Comparison of ENCODE assay signal across 11 cellular contexts in the genomic region with DNA sequence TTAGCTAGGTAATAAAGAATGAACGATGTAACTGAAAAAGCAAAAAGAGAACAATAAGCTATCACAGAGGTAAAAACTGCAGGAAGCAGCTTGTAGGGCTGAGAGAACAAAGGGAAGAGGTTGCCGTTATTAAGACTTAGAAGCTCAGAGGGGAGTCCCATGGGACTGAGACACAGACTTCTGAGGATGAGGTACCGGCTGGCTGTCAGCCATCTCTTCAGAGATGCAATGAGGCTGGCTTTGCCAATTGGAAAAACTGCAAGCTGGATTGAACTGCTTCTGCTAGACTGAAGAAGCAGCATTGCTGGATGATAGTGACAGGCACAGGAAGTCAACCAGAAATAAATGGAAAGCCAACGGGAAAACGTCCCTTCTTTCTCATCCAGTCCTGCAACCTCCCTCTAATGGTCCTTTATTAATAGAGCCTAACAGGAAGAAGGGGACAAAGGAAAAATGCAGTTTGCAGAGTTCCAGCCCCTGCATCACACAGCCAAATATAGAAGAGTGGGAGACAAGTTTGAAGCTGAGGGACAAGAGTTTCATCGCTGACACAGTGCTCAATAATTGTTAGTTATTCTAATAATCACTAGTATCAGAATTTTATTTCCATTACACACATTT. TPM values are rescaled to one million over a fixed set of nuclear protein-coding genes. Genes with fewer than 3 reads are reported as not detected.
A peak's percentile ranks its signal among the peaks of the same experiment; 100 is the strongest.
DNase-seq lines count a peak whose midpoint lies in the region; ATAC-seq, FAIRE-seq and TF ChIP-seq lines count a peak whose summit lies in the region.
"Had no signal": no experiment of that assay in that cellular context is flagged by ENCODE, and none has a peak within 500 bp of the region (broad histone marks: within the 10 kb centered on the region; RNA-seq: fewer than 3 reads in every experiment).

No MANE protein-coding gene starts in this region.

- DNase-seq in DND-41 = peak; percentile 80
- peak; percentile 54 to 77 for DNase-seq in NCI-H187 (lab: John Stamatoyannopoulos, UW)
- DNase-seq in adipocyte (ENCODE audit: low read depth) = peak; percentile 15
- no peak for DNase-seq in neural crest cell (ENCODE audit: low read depth, low spot score)
- no peak for DNase-seq in HTR-8/SVneo (ENCODE audit: insufficient read length, low spot score)
- DNase-seq in activated T-helper 2 cell treated with anti-CD3 and anti-CD28 coated beads, Interferon-gamma antibody, Interleukin-2, Interleukin-4, amounts not matched to agents 10 μg/mL and 5 μg/mL and 100 μg/mL, durations not matched to agents 14 hours and 24 hours and 36 hours (ENCODE audit: low spot score) = no peak
- DNase-seq in SW480 (ENCODE audit: low spot score) = no peak
- DNase-seq in CD14-positive monocyte (ENCODE audit: low spot score) = no peak
- DNase-seq: activated T-cell treated with anti-CD3 and anti-CD28 coated beads, Interleukin-2, amount 50 U/mL, for 48 hours; colonic mucosa; spleen had no signal

- TF ChIP-seq CTCF in DND-41 (IDR thresholded peaks at IDR 0.05; ENCODE audit: borderline replicate concordance, extremely low read depth, low read length, poor library complexity, severe bottlenecking) = no peak
- no peak for TF ChIP-seq CTCF in neural crest cell (conservative IDR thresholded peaks at IDR 0.05)
- no peak for TF ChIP-seq CTCF in CD14-positive monocyte (IDR thresholded peaks at IDR 0.05)

- peak overlapping the region; percentile 70 for H3K27ac ChIP-seq in DND-41 (ENCODE audit: low read length)
- H3K27ac ChIP-seq: colonic mucosa, spleen had no signal

- H3K4me1 Mint-ChIP-seq in neural crest cell (peaks cover 21% of the 10 kb centered on the region), CD14-positive monocyte (peaks cover 7% of the 10 kb centered on the region)
- H3K4me1 Mint-ChIP-seq in activated T-helper 2 cell treated with anti-CD3 and anti-CD28 coated beads, Interferon-gamma antibody, Interleukin-2, Interleukin-4, amounts not matched to agents 10 μg/mL and 5 μg/mL and 100 μg/mL, durations not matched to agents 14 hours and 24 hours and 36 hours (ENCODE audit: low read depth) = peaks cover 15% of the 10 kb centered on the region

- no peak overlapping the region for H3K4me3 ChIP-seq in DND-41 (ENCODE audit: low read depth in 1 of 2, low read length in 2 of 2)
- H3K4me3 ChIP-seq in adipocyte (ENCODE audit: low read length) = no peak overlapping the region
- H3K4me3 ChIP-seq: colonic mucosa, spleen had no signal

- H3K27me3 Mint-ChIP-seq in neural crest cell (ENCODE audit: low read depth) (no peaks in the 10 kb centered on the region), CD14-positive monocyte (ENCODE audit: low read depth in 3 of 3) (peaks cover 0 to 6% (median 2%) of the 10 kb centered on the region in 3 donors)
- H3K27me3 Mint-ChIP-seq in activated T-helper 2 cell treated with anti-CD3 and anti-CD28 coated beads, Interferon-gamma antibody, Interleukin-2, Interleukin-4, amounts not matched to agents 10 μg/mL and 5 μg/mL and 100 μg/mL, durations not matched to agents 14 hours and 24 hours and 36 hours (ENCODE audit: low read depth) = peaks cover 13% of the 10 kb centered on the region

- H3K4me3 Mint-ChIP-seq in neural crest cell (no peak overlapping the region), CD14-positive monocyte (no peak overlapping the region)
- no peak overlapping the region for H3K4me3 Mint-ChIP-seq in activated T-helper 2 cell treated with anti-CD3 and anti-CD28 coated beads, Interferon-gamma antibody, Interleukin-2, Interleukin-4, amounts not matched to agents 10 μg/mL and 5 μg/mL and 100 μg/mL, durations not matched to agents 14 hours and 24 hours and 36 hours (ENCODE audit: low read depth)

- H3K4me2 ChIP-seq in DND-41 (ENCODE audit: insufficient read depth, low read length) = peak overlapping the region; percentile 63

- H3K27me3 ChIP-seq in DND-41 (ENCODE audit: insufficient read depth, low read length, poor library complexity) = no peaks in the 10 kb centered on the region
- H3K27me3 ChIP-seq in adipocyte (replicated peaks; ENCODE audit: control insufficient read depth, insufficient read depth, low read length) = peaks cover 22% of the 10 kb centered on the region
- H3K27me3 ChIP-seq: colonic mucosa had no signal

- H2AFZ ChIP-seq in DND-41 (ENCODE audit: low read depth, low read length) = peak overlapping the region; percentile 40

- H3K9ac ChIP-seq in DND-41 (ENCODE audit: low read depth, low read length) (peak overlapping the region; percentile 28), adipocyte (ENCODE audit: low read length) (no peak overlapping the region)

- intact Hi-C loops in activated T-helper 2 cell treated with anti-CD3 and anti-CD28 coated beads, Interferon-gamma antibody, Interleukin-2, Interleukin-4, amounts not matched to agents 10 μg/mL and 5 μg/mL and 100 μg/mL, durations not matched to agents 14 hours and 24 hours and 36 hours (cut with micrococcal nuclease) = no loop called here
- intact Hi-C loops in CD14-positive monocyte (cut with micrococcal nuclease) = no loop called here

- no peaks in the 10 kb centered on the region for H3K9me3 ChIP-seq in DND-41 (ENCODE audit: insufficient read depth, low read length, severe bottlenecking)
- no peaks in the 10 kb centered on the region for H3K9me3 ChIP-seq in adipocyte (ENCODE audit: control insufficient read depth, low read length)
- H3K9me3 ChIP-seq: colonic mucosa, spleen had no signal

- peak; percentile 96 for ATAC-seq in DND-41 (ENCODE audit: insufficient read depth, low read depth)

- H3K4me1 ChIP-seq in DND-41 (ENCODE audit: insufficient read depth, low read length) = peaks cover 23% of the 10 kb centered on the region
- H3K4me1 ChIP-seq in adipocyte (ENCODE audit: control insufficient read depth, insufficient read depth, low read length) = peaks cover 6% of the 10 kb centered on the region
- H3K4me1 ChIP-seq: colonic mucosa had no signal

- no peaks in the 10 kb centered on the region for H3K36me3 ChIP-seq in DND-41 (ENCODE audit: insufficient read depth, low read length)
- H3K36me3 ChIP-seq in adipocyte (ENCODE audit: control insufficient read depth, insufficient read depth, low read length, severe bottlenecking) = no peaks in the 10 kb centered on the region
- H3K36me3 ChIP-seq: colonic mucosa, spleen had no signal

- H3K36me3 Mint-ChIP-seq in neural crest cell (ENCODE audit: low read depth) (no peaks in the 10 kb centered on the region), CD14-positive monocyte (no peaks in the 10 kb centered on the region)
- no peaks in the 10 kb centered on the region for H3K36me3 Mint-ChIP-seq in activated T-helper 2 cell treated with anti-CD3 and anti-CD28 coated beads, Interferon-gamma antibody, Interleukin-2, Interleukin-4, amounts not matched to agents 10 μg/mL and 5 μg/mL and 100 μg/mL, durations not matched to agents 14 hours and 24 hours and 36 hours (ENCODE audit: low read depth)

- FAIRE-seq in HTR-8/SVneo (lab: Jason Lieb, UNC) = no peak

- H3K79me2 ChIP-seq in DND-41 (ENCODE audit: insufficient read depth, low read length) = no peaks in the 10 kb centered on the region

- H4K20me1 ChIP-seq in DND-41 (ENCODE audit: insufficient read depth, low read length) = no peaks in the 10 kb centered on the region

- H3K9me3 Mint-ChIP-seq in neural crest cell (no peaks in the 10 kb centered on the region), CD14-positive monocyte (peaks cover 0 to 2% (median 0%) of the 10 kb centered on the region in 7 donors)
- no peaks in the 10 kb centered on the region for H3K9me3 Mint-ChIP-seq in activated T-helper 2 cell treated with anti-CD3 and anti-CD28 coated beads, Interferon-gamma antibody, Interleukin-2, Interleukin-4, amounts not matched to agents 10 μg/mL and 5 μg/mL and 100 μg/mL, durations not matched to agents 14 hours and 24 hours and 36 hours

- peak overlapping the region; percentile 63 for H3K27ac Mint-ChIP-seq in neural crest cell (ENCODE audit: unreplicated experiment)
- H3K27ac Mint-ChIP-seq in activated T-helper 2 cell treated with anti-CD3 and anti-CD28 coated beads, Interferon-gamma antibody, Interleukin-2, Interleukin-4, amounts not matched to agents 10 μg/mL and 5 μg/mL and 100 μg/mL, durations not matched to agents 14 hours and 24 hours and 36 hours = no peak overlapping the region
- H3K27ac Mint-ChIP-seq in CD14-positive monocyte = no peak overlapping the region

RNA-seq across cellular contexts. Expression of a gene that starts 21.1 kb away (rescaled TPM):
- 0.11 and 0.12 TPM in 2 replicates for total RNA-seq in neural crest cell
- total RNA-seq in activated T-helper 2 cell treated with anti-CD3 and anti-CD28 coated beads, Interferon-gamma antibody, Interleukin-2, Interleukin-4, amounts not matched to agents 10 μg/mL and 5 μg/mL and 100 μg/mL, durations not matched to agents 14 hours and 24 hours and 36 hours = 29.5 and 29.7 TPM in 2 replicates
- polyA plus RNA-seq in CD14-positive monocyte = 10 to 100 TPM in 1 of 2 donors, 1 to 10 TPM in 1; 5.7 to 10.6 TPM

RNA-seq across cellular contexts. Expression of a gene that starts 58.8 kb away (rescaled TPM):
- 19.0 and 23.7 TPM in 2 replicates for total RNA-seq in neural crest cell
- 8.7 and 10.5 TPM in 2 replicates for total RNA-seq in activated T-helper 2 cell treated with anti-CD3 and anti-CD28 coated beads, Interferon-gamma antibody, Interleukin-2, Interleukin-4, amounts not matched to agents 10 μg/mL and 5 μg/mL and 100 μg/mL, durations not matched to agents 14 hours and 24 hours and 36 hours
- polyA plus RNA-seq in CD14-positive monocyte = 10 to 100 TPM; 24.1 to 31.4 TPM

Comparison
In these comparisons a context has a peak if more than half of its experiments do, and no peak if none do; other contexts are left out.
1. DNase-seq: peak in DND-41 (single experiment), NCI-H187 (2 of 2) and adipocyte (single experiment); none in neural crest cell (single experiment), HTR-8/SVneo (single experiment), activated T-helper 2 cell treated with anti-CD3 and anti-CD28 coated beads, Interferon-gamma antibody, Interleukin-2, Interleukin-4, amounts not matched to agents 10 μg/mL and 5 μg/mL and 100 μg/mL, durations not matched to agents 14 hours and 24 hours and 36 hours (single experiment), SW480 (single experiment) and CD14-positive monocyte (single experiment).
2. RNA of a gene that starts 21.1 kb away (total RNA-seq): 29.5 to 29.7 TPM in activated T-helper 2 cell treated with anti-CD3 and anti-CD28 coated beads, Interferon-gamma antibody, Interleukin-2, Interleukin-4, amounts not matched to agents 10 μg/mL and 5 μg/mL and 100 μg/mL, durations not matched to agents 14 hours and 24 hours and 36 hours; 0.11 to 0.12 TPM in neural crest cell; every median in the first group is over 10 times any median in the second.